In genomic region chr16:88318091-88318494, GRCh38 we compare ENCODE assay signal across 1 cellular context.
TF ChIP-seq lines count a peak whose summit lies in the region.

No MANE protein-coding gene starts in this region.

TF ChIP-seq in IMR-90, 13 proteins besides CTCF, POLR2A, EP300 and RAD21 (continued from another document):
- TF ChIP-seq USF2 (IDR thresholded peaks at IDR 0.05; ENCODE audit: low read depth, low read length) (no peak), NFE2L2 (IDR thresholded peaks at IDR 0.05; ENCODE audit: low read depth, low read length) (no peak), FOS (IDR thresholded peaks at IDR 0.05; ENCODE audit: low read depth, low read length) (no peak), MAFK (IDR thresholded peaks at IDR 0.05; ENCODE audit: low read depth, low read length) (no peak), RFX5 (IDR thresholded peaks at IDR 0.05; ENCODE audit: low read depth, low read length) (no peak)
TF ChIP-seq in IMR-90: peak in this region for 0.
